Comparison of ENCODE assay signal across 10 cellular contexts in the genomic region with DNA sequence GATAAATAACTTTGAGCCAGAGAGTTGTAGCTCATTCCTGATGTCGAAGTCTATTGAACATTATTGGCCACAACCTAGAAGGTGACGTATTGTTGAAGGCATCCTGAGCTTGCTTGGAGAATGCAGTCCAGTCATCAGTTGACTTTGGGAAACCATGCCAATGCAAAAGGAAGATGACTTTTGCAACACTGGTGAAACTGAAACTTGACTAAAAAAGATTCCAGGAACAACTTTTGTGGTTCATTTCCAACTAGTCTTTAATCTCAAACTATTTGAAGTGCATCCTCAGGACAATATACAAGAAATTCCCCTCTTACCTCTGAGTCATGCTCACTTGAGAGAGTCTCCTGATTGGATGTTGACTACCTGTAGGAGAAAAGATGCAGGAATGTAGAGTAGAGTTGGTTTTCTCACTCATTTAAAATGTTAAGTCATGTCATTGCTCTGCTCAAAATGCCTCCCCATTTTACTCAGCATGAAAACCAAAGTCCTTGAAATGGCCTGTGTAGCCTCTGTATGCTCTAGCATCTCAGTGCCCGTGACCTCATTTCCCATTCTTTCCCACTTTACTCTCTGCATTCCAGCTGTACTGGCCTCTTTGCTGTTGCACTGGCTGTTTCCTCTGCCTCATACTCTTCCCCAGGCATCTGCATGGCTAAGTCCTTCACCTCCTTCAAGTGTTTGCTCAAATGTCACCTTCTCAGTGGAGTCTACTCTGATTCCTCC. TPM values are rescaled to one million over a fixed set of nuclear protein-coding genes. Genes with fewer than 3 reads are reported as not detected.
A peak's percentile ranks its signal among the peaks of the same experiment; 100 is the strongest.
DNase-seq lines count a peak whose midpoint lies in the region; ATAC-seq, FAIRE-seq and TF ChIP-seq lines count a peak whose summit lies in the region.
"Had no signal": no experiment of that assay in that cellular context is flagged by ENCODE, and none has a peak within 500 bp of the region (broad histone marks: within the 10 kb centered on the region; RNA-seq: fewer than 3 reads in every experiment).

No MANE protein-coding gene starts in this region.

- ATAC-seq in gastroesophageal sphincter: no peak

- H3K4me1 ChIP-seq in astrocyte (ENCODE audit: insufficient read depth, low read length): no peaks in the 10 kb centered on the region
- no peaks in the 10 kb centered on the region for H3K4me1 ChIP-seq in gastroesophageal sphincter
- H3K4me1 ChIP-seq in ovary (ENCODE audit: insufficient read depth): no peaks in the 10 kb centered on the region

- TF ChIP-seq EP300 in gastroesophageal sphincter (IDR thresholded peaks at IDR 0.05) (no peak), ovary (IDR thresholded peaks at IDR 0.05) (no peak)

- intact Hi-C loops in ovary (cut with DNase I): no loop called here

- TF ChIP-seq POLR2A in gastroesophageal sphincter (IDR thresholded peaks at IDR 0.05): no peak
- no peak for TF ChIP-seq POLR2A in ovary (IDR thresholded peaks at IDR 0.05)

- 87 to 95% methylated on average over 3 of the region's 3 CpGs for WGBS in gastroesophageal sphincter (ENCODE audit: low coverage in 1 of 2), 2 donors
- WGBS in ovary, 3 donors: 87 to 92% (median 88%) methylated on average over 3 of the region's 3 CpGs

- FAIRE-seq in astrocyte (lab: Jason Lieb, UNC): no peak

- peak overlapping the region; percentile 23 for H3K4me2 ChIP-seq in astrocyte (ENCODE audit: low read length)

- H3K4me3 ChIP-seq in MG63: no peak overlapping the region
- H3K4me3 ChIP-seq in astrocyte (ENCODE audit: insufficient read depth, low read depth, low read length): no peak overlapping the region
- H3K4me3 ChIP-seq in gastroesophageal sphincter: no peak overlapping the region
- H3K4me3 ChIP-seq in ovary: no peak overlapping the region
- H3K4me3 ChIP-seq: coronary artery had no signal

- no peaks in the 10 kb centered on the region for H3K27me3 Mint-ChIP-seq in astrocyte (ENCODE audit: low read depth, unreplicated experiment)

- H3K79me2 ChIP-seq in astrocyte (ENCODE audit: insufficient read depth, low read length): no peaks in the 10 kb centered on the region

- H3K9me3 ChIP-seq in MG63: no peaks in the 10 kb centered on the region
- no peaks in the 10 kb centered on the region for H3K9me3 ChIP-seq in astrocyte (ENCODE audit: insufficient read depth, low read depth, low read length)
- no peaks in the 10 kb centered on the region for H3K9me3 ChIP-seq in gastroesophageal sphincter
- no peaks in the 10 kb centered on the region for H3K9me3 ChIP-seq in ovary

- DNase-seq in GM03348 (ENCODE audit: low spot score) (peak; percentile 7), MG63 (peak; percentile 39), astrocyte (ENCODE audit: low read depth) (peak; percentile 79), myocyte (ENCODE audit: low read depth) (peak; percentile 3), ovary (no peak)
- no peak for DNase-seq in stimulated activated naive CD4-positive, alpha-beta T cell (lab: John Stamatoyannopoulos, UW)
- DNase-seq: NCI-H187, Right ventricle myocardium superior had no signal

- peak overlapping the region; percentile 43 for H3K27ac Mint-ChIP-seq in astrocyte (ENCODE audit: unreplicated experiment)

- H3K4me1 Mint-ChIP-seq in astrocyte (ENCODE audit: low read depth, unreplicated experiment): peaks cover 9% of the 10 kb centered on the region

- peaks cover 2% of the 10 kb centered on the region for H3K36me3 Mint-ChIP-seq in astrocyte (ENCODE audit: low read depth, unreplicated experiment)

- H2AFZ ChIP-seq in astrocyte (ENCODE audit: low read depth, low read length): no peak overlapping the region

- no peak overlapping the region for H3K4me3 Mint-ChIP-seq in astrocyte (ENCODE audit: unreplicated experiment)

- H3K9me3 Mint-ChIP-seq in astrocyte (ENCODE audit: unreplicated experiment): no peaks in the 10 kb centered on the region

- no peak for TF ChIP-seq CTCF in astrocyte (IDR thresholded peaks at IDR 0.05; ENCODE audit: insufficient read depth, low read depth, low read length)
- no peak for TF ChIP-seq CTCF in gastroesophageal sphincter (IDR thresholded peaks at IDR 0.05)
- no peak for TF ChIP-seq CTCF in ovary (IDR thresholded peaks at IDR 0.05)

- H3K36me3 ChIP-seq in MG63: no peaks in the 10 kb centered on the region
- H3K36me3 ChIP-seq in astrocyte (ENCODE audit: insufficient read depth, low read length): no peaks in the 10 kb centered on the region
- peaks cover 0 to 28% of the 10 kb centered on the region in 2 donors for H3K36me3 ChIP-seq in gastroesophageal sphincter
- no peaks in the 10 kb centered on the region for H3K36me3 ChIP-seq in ovary

- no peaks in the 10 kb centered on the region for H4K20me1 ChIP-seq in astrocyte (ENCODE audit: insufficient read depth, low read length)

- H3K27me3 ChIP-seq in MG63: no peaks in the 10 kb centered on the region
- H3K27me3 ChIP-seq in astrocyte (ENCODE audit: insufficient read depth, low read length): no peaks in the 10 kb centered on the region
- no peaks in the 10 kb centered on the region for H3K27me3 ChIP-seq in gastroesophageal sphincter
- no peaks in the 10 kb centered on the region for H3K27me3 ChIP-seq in ovary

- no peak overlapping the region for H3K9ac ChIP-seq in astrocyte (ENCODE audit: low read length)

- H3K27ac ChIP-seq in astrocyte (ENCODE audit: low read depth, low read length): no peak overlapping the region
- H3K27ac ChIP-seq in gastroesophageal sphincter: no peak overlapping the region
- no peak overlapping the region for H3K27ac ChIP-seq in ovary
- H3K27ac ChIP-seq: coronary artery had no signal

RNA-seq across cellular contexts. Expression of gene LEPR, which starts 24.4 kb away (rescaled TPM):
- 1.7 and 4.0 TPM in 2 replicates for total RNA-seq in MG63 (2014; rRNA removed; shearing (Covaris generic); ENCODE audit: low replicate concordance)
- 6.8 and 8.9 TPM in 2 replicates for total RNA-seq in astrocyte
- total RNA-seq in myocyte: 19.4 TPM in 2 replicates
- 3.8 TPM for polyA plus RNA-seq in myocyte (2012)
- total RNA-seq in gastroesophageal sphincter: 10 to 100 TPM; 11.0 to 51.1 (median 15.0) TPM
- total RNA-seq in ovary: 100 to 1,000 TPM in 1 of 7 donors, 10 to 100 TPM in 6; 21.2 to 108 (median 34.6) TPM
- polyA plus RNA-seq in ovary: 10 to 100 TPM; 28.8 to 29.2 TPM

RNA-seq across cellular contexts. Expression of gene LEPROT, which starts 24.4 kb away (rescaled TPM):
- 16.0 and 17.4 TPM in 2 replicates for total RNA-seq in MG63 (2014; rRNA removed; shearing (Covaris generic); ENCODE audit: low replicate concordance)
- total RNA-seq in astrocyte: 99.4 and 102 TPM in 2 replicates
- total RNA-seq in myocyte: 46.9 and 56.9 TPM in 2 replicates
- polyA plus RNA-seq in myocyte (2012): 63.9 TPM
- 100 to 1,000 TPM in 1 of 4 donors, 10 to 100 TPM in 3; 66.3 to 106 (median 72.9) TPM for total RNA-seq in gastroesophageal sphincter
- total RNA-seq in ovary: 100 to 1,000 TPM in 2 of 7 donors, 10 to 100 TPM in 5; 57.4 to 115 (median 72.0) TPM
- polyA plus RNA-seq in ovary: 10 to 100 TPM; 60.5 to 76.1 TPM

Comparison
In these comparisons a context has a peak if more than half of its experiments do, and no peak if none do; other contexts are left out.
1. DNase-seq: peak in GM03348 (single experiment), MG63 (single experiment), astrocyte (single experiment) and myocyte (single experiment); none in ovary (0 of 5) and stimulated activated naive CD4-positive, alpha-beta T cell (0 of 6).